Comparison of ENCODE assay signal across 21 cellular contexts in genomic region chr22:48637231-48637630, GRCh38.
"Had no signal": no experiment of that assay in that cellular context is flagged by ENCODE, and none has a peak within 500 bp of the region (broad histone marks: within the 10 kb centered on the region; RNA-seq: fewer than 3 reads in every experiment).

No MANE protein-coding gene starts in this region.

- H3K9me3 ChIP-seq: sigmoid colon, testis, tibial nerve had no signal

- H3K4me3 ChIP-seq: coronary artery, hepatocyte, lung, sigmoid colon, skin epidermis, testis, tibial nerve had no signal

- H3K27ac ChIP-seq: coronary artery, hepatocyte, sigmoid colon, skin epidermis, testis had no signal

- H3K4me1 ChIP-seq: sigmoid colon, testis had no signal

- H2AFZ ChIP-seq: hepatocyte had no signal

- DNase-seq: effector CD4-positive, alpha-beta T cell; endodermal cell; foreskin melanocyte; head of caudate nucleus; kidney; left cardiac atrium; left ventricle myocardium superior; mesenchymal stem cell; midbrain; posterior cingulate gyrus; sigmoid colon; stimulated activated CD4-positive, alpha-beta T cell treated with anti-CD3 and anti-CD28 coated beads, Interleukin-2, amount 100 ng/mL, for 24 hours; stimulated activated CD4-positive, alpha-beta T cell treated with anti-CD3 and anti-CD28 coated beads, Interleukin-4, amount 100 ng/mL, for 4 hours; stimulated activated naive B cell treated with anti-CD40 and anti-IgM and Interleukin-4, amounts not matched to agents 10 μg/mL and 1 μg/mL and 100 μg/mL, for 72 hours; stimulated activated naive CD8-positive, alpha-beta T cell treated with anti-CD3 and anti-CD28 coated beads, Interleukin-15, amount 100 ng/mL, for 72 hours; testis had no signal

- H3K27me3 ChIP-seq: hepatocyte, testis, tibial nerve had no signal

- H3K4me2 ChIP-seq: hepatocyte had no signal

- H3K36me3 ChIP-seq: sigmoid colon, tibial nerve had no signal
